10 cellular contexts compared by ENCODE assay signal in the genomic region with DNA sequence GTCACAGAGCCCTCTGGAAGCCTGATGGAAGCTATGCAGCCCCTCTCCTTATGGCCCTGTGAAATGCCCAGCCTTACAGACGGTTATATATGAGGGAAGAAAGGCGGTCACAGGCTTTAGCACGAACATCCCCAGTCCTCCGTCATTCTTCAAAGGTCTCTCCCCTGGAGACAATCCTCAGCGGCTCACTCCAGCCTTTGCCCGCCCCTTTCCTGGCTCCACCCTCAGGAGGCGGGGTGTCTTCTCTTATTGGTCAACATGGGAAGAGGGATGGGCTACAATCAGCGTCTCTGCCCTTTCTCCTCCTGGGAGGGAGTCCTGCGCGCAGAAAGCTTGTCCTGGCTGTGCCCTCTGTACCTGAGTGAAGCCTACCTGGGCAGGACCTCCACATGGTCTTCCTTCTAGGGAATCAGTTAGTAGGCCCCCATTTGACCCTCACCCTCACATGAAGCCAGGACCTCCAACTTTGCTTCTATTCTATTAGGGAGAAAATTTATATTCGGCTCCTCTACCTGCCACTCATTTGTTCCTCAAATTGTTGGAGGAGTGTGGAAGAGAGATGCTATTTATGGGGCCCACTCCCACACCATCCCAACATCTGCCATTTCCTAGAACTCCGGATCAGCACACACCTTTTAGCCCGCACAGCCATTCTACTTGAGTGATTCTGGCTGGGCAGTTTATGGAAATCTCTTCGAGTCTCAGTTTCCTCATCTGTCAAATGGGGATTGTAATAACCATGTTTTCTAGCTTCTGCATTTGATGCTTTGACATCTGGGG.
DNase-seq lines count a peak whose midpoint lies in the region; ATAC-seq and TF ChIP-seq lines count a peak whose summit lies in the region.
"Had no signal": no experiment of that assay in that cellular context is flagged by ENCODE, and none has a peak within 500 bp of the region (broad histone marks: within the 10 kb centered on the region; RNA-seq: fewer than 3 reads in every experiment).

No MANE protein-coding gene starts in this region.

- H3K4me3 Mint-ChIP-seq in activated naive CD4-positive, alpha-beta T cell treated with anti-CD3 and anti-CD28 coated beads for 36 hours, result no peak overlapping the region
- H3K4me3 Mint-ChIP-seq in endodermal cell, result peak overlapping the region; percentile 36

- no peak overlapping the region for H3K27ac Mint-ChIP-seq in activated naive CD4-positive, alpha-beta T cell treated with anti-CD3 and anti-CD28 coated beads for 36 hours
- no peak overlapping the region for H3K27ac Mint-ChIP-seq in endodermal cell

- H3K27me3 Mint-ChIP-seq in activated naive CD4-positive, alpha-beta T cell treated with anti-CD3 and anti-CD28 coated beads for 36 hours (ENCODE audit: low read depth), result peaks cover 40% of the 10 kb centered on the region
- H3K27me3 Mint-ChIP-seq in endodermal cell (ENCODE audit: insufficient read depth), result peaks cover 60% of the 10 kb centered on the region

- in situ Hi-C loops in gastrocnemius medialis (cut with MboI; ENCODE audit: low sequenced_read_pairs in 4 of 4), result no loop called here

- intact Hi-C loops in activated naive CD4-positive, alpha-beta T cell treated with anti-CD3 and anti-CD28 coated beads for 36 hours (cut with micrococcal nuclease), result loop anchor here (5.0 kb wide), 1 partner anchor 286 kb away; no protein-coding TSS in a partner anchor
- intact Hi-C loops in gastrocnemius medialis (cut with DNase I; ENCODE audit: low total_unique reads), result no loop called here

- H3K36me3 ChIP-seq in endodermal cell (ENCODE audit: control insufficient read depth, insufficient read depth, low read length) (no peaks in the 10 kb centered on the region), gastrocnemius medialis (no peaks in the 10 kb centered on the region)

- no peaks in the 10 kb centered on the region for H3K36me3 Mint-ChIP-seq in activated naive CD4-positive, alpha-beta T cell treated with anti-CD3 and anti-CD28 coated beads for 36 hours (ENCODE audit: low read depth)
- H3K36me3 Mint-ChIP-seq in endodermal cell (ENCODE audit: low read depth), result no peaks in the 10 kb centered on the region

- no peak for TF ChIP-seq POLR2A in gastrocnemius medialis (IDR thresholded peaks at IDR 0.05)

- H3K4me1 ChIP-seq in endodermal cell (ENCODE audit: control insufficient read depth, insufficient read depth, low read length) (no peaks in the 10 kb centered on the region), gastrocnemius medialis (no peaks in the 10 kb centered on the region)

- H3K4me3 ChIP-seq in endodermal cell (ENCODE audit: low read length) (no peak overlapping the region), gastrocnemius medialis (no peak overlapping the region)
- H3K4me3 ChIP-seq: mucosa of descending colon had no signal

- H3K27me3 ChIP-seq in endodermal cell (ENCODE audit: control insufficient read depth, insufficient read depth, low read length, poor library complexity, severe bottlenecking) (peaks cover 53% of the 10 kb centered on the region), gastrocnemius medialis (peaks cover 24 to 33% (median 29%) of the 10 kb centered on the region in 3 donors)

- CTCF ChIA-PET in activated naive CD4-positive, alpha-beta T cell treated with anti-CD3 and anti-CD28 coated beads for 36 hours (lab: Charles Lee), result interaction anchor here (1.5 kb wide), 1 partner anchor 365 kb away, joined by 3 read pairs; no protein-coding TSS in a partner anchor

- TF ChIP-seq CTCF in endodermal cell (conservative IDR thresholded peaks at IDR 0.05) (no peak), gastrocnemius medialis (IDR thresholded peaks at IDR 0.05 in 4 of 5, conservative IDR thresholded peaks at IDR 0.05 in 1 of 5) (no peak)

- H3K9me3 ChIP-seq in endodermal cell (ENCODE audit: control insufficient read depth, low read length) (no peaks in the 10 kb centered on the region), gastrocnemius medialis (no peaks in the 10 kb centered on the region)
- H3K9me3 ChIP-seq: mucosa of descending colon had no signal

- H3K4me1 Mint-ChIP-seq in activated naive CD4-positive, alpha-beta T cell treated with anti-CD3 and anti-CD28 coated beads for 36 hours (ENCODE audit: low read depth), result peaks cover 5% of the 10 kb centered on the region
- H3K4me1 Mint-ChIP-seq in endodermal cell, result peaks cover 10% of the 10 kb centered on the region

- H3K9me3 Mint-ChIP-seq in activated naive CD4-positive, alpha-beta T cell treated with anti-CD3 and anti-CD28 coated beads for 36 hours, result no peaks in the 10 kb centered on the region
- no peaks in the 10 kb centered on the region for H3K9me3 Mint-ChIP-seq in endodermal cell

- H3K27ac ChIP-seq in endodermal cell (ENCODE audit: low read depth, low read length), result no peak overlapping the region
- no peak overlapping the region for H3K27ac ChIP-seq in gastrocnemius medialis
- H3K27ac ChIP-seq: C4-2B had no signal

- DNase-seq in activated naive CD4-positive, alpha-beta T cell treated with anti-CD3 and anti-CD28 coated beads for 36 hours, result peak; percentile 22
- DNase-seq in activated naive CD4-positive, alpha-beta T cell (lab: John Stamatoyannopoulos, UW), result no peak
- DNase-seq in NCI-H526 treated with DMSO at 0.1 percent for 48 hours (lab: John Stamatoyannopoulos, UW), result peak; percentile 27
- DNase-seq in endodermal cell, result peak; percentile 96
- peak in 1 of 2 donors; percentile 13 for DNase-seq in gastrocnemius medialis
- no peak for DNase-seq in central memory CD4-positive, alpha-beta T cell
- DNase-seq in NCI-H2107 treated with DMSO at 0.1 percent for 48 hours (lab: John Stamatoyannopoulos, UW; ENCODE audit: unreplicated experiment), result no peak

- ATAC-seq in gastrocnemius medialis (peak; percentile 69 to 80), GM21360 (IDR thresholded peaks at IDR 0.05; ENCODE audit: unreplicated experiment) (no peak)
- ATAC-seq: mucosa of descending colon had no signal

- WGBS in endodermal cell (ENCODE audit: insufficient coverage in 1 of 2, insufficient read length in 1 of 2), 2 experiments, result 42 to 76% methylated on average over 5 to 13 of the region's 14 CpGs

- H3K9ac ChIP-seq in endodermal cell (ENCODE audit: extremely low read depth, low read length, poor library complexity, severe bottlenecking), result no peak overlapping the region

Comparison
In these comparisons a context has a peak if more than half of its experiments do, and no peak if none do; other contexts are left out.
1. DNase-seq: peak in activated naive CD4-positive, alpha-beta T cell treated with anti-CD3 and anti-CD28 coated beads for 36 hours (single experiment), NCI-H526 treated with DMSO at 0.1 percent for 48 hours (single experiment) and endodermal cell (single experiment); none in activated naive CD4-positive, alpha-beta T cell (0 of 4), central memory CD4-positive, alpha-beta T cell (single experiment) and NCI-H2107 treated with DMSO at 0.1 percent for 48 hours (single experiment).